ENCODE assay signal across 9 cellular contexts in the genomic region with DNA sequence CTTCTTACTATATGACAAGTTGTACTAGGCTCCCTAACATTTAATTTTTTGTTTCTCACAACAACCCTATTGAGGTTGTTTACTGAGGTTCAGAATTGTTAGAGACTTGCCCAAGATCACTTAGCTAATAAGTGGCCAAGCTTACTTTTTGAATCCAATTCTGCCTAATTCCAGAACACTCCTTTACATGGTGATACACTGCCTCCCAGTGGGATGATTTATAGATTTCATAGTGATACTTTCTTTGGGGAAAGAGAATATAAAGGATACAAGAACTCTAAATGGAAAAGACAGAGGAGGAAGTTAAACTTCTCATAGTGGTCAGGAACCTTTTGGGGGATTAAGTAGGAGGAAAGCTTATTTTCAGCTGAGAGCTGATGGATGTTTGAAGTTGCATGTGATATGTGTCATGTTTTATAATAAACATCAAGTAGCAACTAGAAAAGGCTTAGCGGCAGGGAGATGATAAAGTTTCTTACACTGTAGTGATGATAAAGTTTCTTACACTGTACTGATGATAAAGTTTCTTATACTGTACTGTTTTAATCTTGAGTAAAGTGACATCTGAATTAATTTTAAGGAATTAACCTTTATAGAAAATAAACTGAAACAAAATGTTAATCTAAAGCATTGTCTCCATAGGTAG. TPM values are rescaled to one million over a fixed set of nuclear protein-coding genes. Genes with fewer than 3 reads are reported as not detected.
DNase-seq lines count a peak whose midpoint lies in the region; ATAC-seq, FAIRE-seq and TF ChIP-seq lines count a peak whose summit lies in the region.
"Had no signal": no experiment of that assay in that cellular context is flagged by ENCODE, and none has a peak within 500 bp of the region (broad histone marks: within the 10 kb centered on the region; RNA-seq: fewer than 3 reads in every experiment).

No MANE protein-coding gene starts in this region.

- H3K36me3 Mint-ChIP-seq in stimulated activated effector memory CD8-positive, alpha-beta T cell treated with anti-CD3 and anti-CD28 coated beads, Interleukin-12 subunit alpha, Interleukin-12 subunit beta, amount 100 ng/mL, for 72 hours = peaks cover 10% of the 10 kb centered on the region

- TF ChIP-seq POLR2A in gastroesophageal sphincter (IDR thresholded peaks at IDR 0.05) (no peak), thyroid gland (IDR thresholded peaks at IDR 0.05) (no peak)

- no peak overlapping the region for H3K9ac ChIP-seq in SK-N-SH

- peaks cover 26% of the 10 kb centered on the region for H3K4me1 Mint-ChIP-seq in stimulated activated effector memory CD8-positive, alpha-beta T cell treated with anti-CD3 and anti-CD28 coated beads, Interleukin-12 subunit alpha, Interleukin-12 subunit beta, amount 100 ng/mL, for 72 hours

- no peak overlapping the region for H3K4me2 ChIP-seq in SK-N-SH

- CTCF ChIA-PET in SK-N-SH (lab: Yijun Ruan, JAX) = interaction anchor here (0.6 to 2.2 kb wide), 12 partner anchors 9 to 143 kb away, joined by 3 to 14 read pairs (median 4); no protein-coding TSS in a partner anchor

- peak; percentile 46 for FAIRE-seq in GM18507 (lab: Jason Lieb, UNC)

- TF ChIP-seq EP300 in SK-N-SH (IDR thresholded peaks at IDR 0.05; ENCODE audit: borderline replicate concordance in 1 of 2, low read depth in 1 of 2, low read length in 1 of 2) (no peak), gastroesophageal sphincter (IDR thresholded peaks at IDR 0.05) (no peak)

- H3K27me3 ChIP-seq in SK-N-SH (ENCODE audit: insufficient read depth) (no peaks in the 10 kb centered on the region; the same call in 1 of the 2 replicates), gastroesophageal sphincter (no peaks in the 10 kb centered on the region), MG63 (no peaks in the 10 kb centered on the region), thyroid gland (no peaks in the 10 kb centered on the region)
- H3K27me3 ChIP-seq: SJSA1 had no signal

- TF ChIP-seq CTCF in 22Rv1 (IDR thresholded peaks at IDR 0.05) (peak; percentile 24; the same call in 1 of the 2 replicates), SK-N-SH (IDR thresholded peaks at IDR 0.05) (peak; percentile 65), gastroesophageal sphincter (IDR thresholded peaks at IDR 0.05) (peak in 3 of 4 experiments; percentile 22 to 41 (median 33)), thyroid gland (IDR thresholded peaks at IDR 0.05) (peak in 3 of 6 experiments; percentile 18 to 33 (median 30))

- H3K4me3 ChIP-seq in SK-N-SH (ENCODE audit: low read depth in 2 of 2, low read length in 1 of 2) = no peak overlapping the region
- H3K4me3 ChIP-seq in gastroesophageal sphincter = no peak overlapping the region
- no peak overlapping the region for H3K4me3 ChIP-seq in MG63
- H3K4me3 ChIP-seq in thyroid gland (replicated peaks in 1 of 3) = no peak overlapping the region
- H3K4me3 ChIP-seq: SJSA1 had no signal

- ATAC-seq in gastroesophageal sphincter = no peak
- no peak for ATAC-seq in HG02588 (IDR thresholded peaks at IDR 0.05; ENCODE audit: unreplicated experiment)
- ATAC-seq in stimulated activated effector memory CD8-positive, alpha-beta T cell treated with anti-CD3 and anti-CD28 coated beads, Interleukin-12 subunit alpha, Interleukin-12 subunit beta, amount 100 ng/mL, for 72 hours = no peak

- H4K20me1 ChIP-seq in SK-N-SH (ENCODE audit: insufficient read depth) = peaks cover 83% of the 10 kb centered on the region

- H3K27ac Mint-ChIP-seq in stimulated activated effector memory CD8-positive, alpha-beta T cell treated with anti-CD3 and anti-CD28 coated beads, Interleukin-12 subunit alpha, Interleukin-12 subunit beta, amount 100 ng/mL, for 72 hours = no peak overlapping the region

- H3K4me3 Mint-ChIP-seq in stimulated activated effector memory CD8-positive, alpha-beta T cell treated with anti-CD3 and anti-CD28 coated beads, Interleukin-12 subunit alpha, Interleukin-12 subunit beta, amount 100 ng/mL, for 72 hours = no peak overlapping the region

- H3K9me2 ChIP-seq in SK-N-SH = no peaks in the 10 kb centered on the region

- H3K79me2 ChIP-seq in SK-N-SH (ENCODE audit: insufficient read depth) = peaks cover 96% of the 10 kb centered on the region

- H3F3A ChIP-seq in SK-N-SH (replicated peaks; ENCODE audit: insufficient read depth) = peaks cover 8% of the 10 kb centered on the region

- H3K9me3 ChIP-seq in SK-N-SH (no peaks in the 10 kb centered on the region), gastroesophageal sphincter (no peaks in the 10 kb centered on the region), MG63 (no peaks in the 10 kb centered on the region), thyroid gland (no peaks in the 10 kb centered on the region)
- H3K9me3 ChIP-seq: SJSA1 had no signal

- no peak overlapping the region for H2AFZ ChIP-seq in SK-N-SH (ENCODE audit: low read depth)

- H3K4me1 ChIP-seq in SK-N-SH (ENCODE audit: control insufficient read depth in 1 of 2, insufficient read depth in 2 of 2, low read depth in 1 of 2, low read length in 1 of 2) = peaks cover 0 to 9% of the 10 kb centered on the region in 2 experiments; a peak in 1 of 4 replicates
- peaks cover 0 to 96% (median 12%) of the 10 kb centered on the region in 3 donors for H3K4me1 ChIP-seq in gastroesophageal sphincter
- peaks cover 0 to 11% of the 10 kb centered on the region in 2 donors for H3K4me1 ChIP-seq in thyroid gland
- H3K4me1 ChIP-seq: SJSA1 had no signal

- no peaks in the 10 kb centered on the region for H3K9me3 Mint-ChIP-seq in stimulated activated effector memory CD8-positive, alpha-beta T cell treated with anti-CD3 and anti-CD28 coated beads, Interleukin-12 subunit alpha, Interleukin-12 subunit beta, amount 100 ng/mL, for 72 hours

- intact Hi-C loops in thyroid gland (cut with DNase I) = no loop called here

- WGBS in SK-N-SH (ENCODE audit: low lambda C conversion rate) = 48% methylated on average over 1 of the region's 1 CpG
- 33 to 50% methylated on average over 1 of the region's 1 CpG for WGBS in gastroesophageal sphincter (ENCODE audit: low coverage in 1 of 2), 2 donors
- 76 to 82% methylated on average over 1 of the region's 1 CpG for WGBS in thyroid gland, 2 donors

- POLR2A ChIA-PET in SK-N-SH (lab: Yijun Ruan, JAX) = no interaction called here

- no peak for DNase-seq in GM18507 (ENCODE audit: extremely low spot score, insufficient read length, low read depth)
- peak; percentile 23 for DNase-seq in SK-N-SH
- DNase-seq in MG63 = no peak
- DNase-seq in thyroid gland = no peak
- no peak for DNase-seq in stimulated activated effector memory CD8-positive, alpha-beta T cell treated with anti-CD3 and anti-CD28 coated beads, Interleukin-12 subunit alpha, Interleukin-12 subunit beta, amount 100 ng/mL, for 72 hours (ENCODE audit: low spot score in 2 of 2)

- H3K27ac ChIP-seq in 22Rv1 = no peak overlapping the region
- peak overlapping the region in 1 of 2 experiments; percentile 6; a peak in 1 of 4 replicates for H3K27ac ChIP-seq in SK-N-SH (ENCODE audit: low read depth in 2 of 2, low read length in 1 of 2)
- H3K27ac ChIP-seq in gastroesophageal sphincter = peak overlapping the region in 1 of 4 donors; percentile 14
- no peak overlapping the region for H3K27ac ChIP-seq in thyroid gland
- H3K27ac ChIP-seq: SJSA1 had no signal

- TF ChIP-seq RAD21 in SK-N-SH (IDR thresholded peaks at IDR 0.05; ENCODE audit: low read length) = peak; percentile 75

- no peaks in the 10 kb centered on the region for H3K36me3 ChIP-seq in SK-N-SH (replicated peaks in 1 of 2; ENCODE audit: control insufficient read depth in 1 of 2, insufficient read depth in 2 of 2, low read length in 1 of 2)
- no peaks in the 10 kb centered on the region for H3K36me3 ChIP-seq in gastroesophageal sphincter
- H3K36me3 ChIP-seq in MG63 = no peaks in the 10 kb centered on the region
- H3K36me3 ChIP-seq in thyroid gland = no peaks in the 10 kb centered on the region
- H3K36me3 ChIP-seq: SJSA1 had no signal

TF ChIP-seq in SK-N-SH, 30 proteins besides CTCF, POLR2A, EP300 and RAD21:
- peak; percentile 53 for TF ChIP-seq SMC3 (IDR thresholded peaks at IDR 0.05; ENCODE audit: low read depth, low read length)
- no peak for TF ChIP-seq MXI1 (IDR thresholded peaks at IDR 0.05; ENCODE audit: low read depth, low read length)

RNA-seq across cellular contexts. Expression of a gene that starts 15.3 kb away (rescaled TPM):
- polyA plus RNA-seq in SK-N-SH (2012; rRNA removed) = 11.3 and 11.6 TPM in 2 replicates
- 20.3 and 21.0 TPM in 2 replicates for polyA plus RNA-seq in SK-N-SH (2012; cell fraction: cytosol; rRNA removed)
- polyA plus RNA-seq in SK-N-SH (2012; cell fraction: nucleus; rRNA removed) = 4.9 and 13.5 TPM in 2 replicates
- total RNA-seq in gastroesophageal sphincter = 100 to 1,000 TPM in 1 of 4 donors, 10 to 100 TPM in 3; 79.2 to 131 (median 88.3) TPM
- total RNA-seq in MG63 (2014; rRNA removed; shearing (Covaris generic); ENCODE audit: low replicate concordance) = 45.5 and 64.9 TPM in 2 replicates
- 100 to 1,000 TPM in 3 of 4 donors, 10 to 100 TPM in 1; 88.0 to 108 (median 104) TPM for total RNA-seq in thyroid gland
